ENCODE assay signal across 23 cellular contexts in genomic region chr5:81010636-81011035, GRCh38. TPM values are rescaled to one million over a fixed set of nuclear protein-coding genes. Genes with fewer than 3 reads are reported as not detected.
DNase-seq lines count a peak whose midpoint lies in the region; ATAC-seq and TF ChIP-seq lines count a peak whose summit lies in the region.
"Had no signal": no experiment of that assay in that cellular context is flagged by ENCODE, and none has a peak within 500 bp of the region (broad histone marks: within the 10 kb centered on the region; RNA-seq: fewer than 3 reads in every experiment).

No MANE protein-coding gene starts in this region.

- POLR2A ChIA-PET in AG04450 (lab: Yijun Ruan, JAX) (interaction anchor here (0.8 to 1.6 kb wide), 2 partner anchors 19 to 24 kb away, joined by 3 to 4 read pairs; no protein-coding TSS in a partner anchor), T-cell (lab: Charles Lee) (interaction anchor here (0.6 to 0.9 kb wide), 4 partner anchors 17 to 85 kb away, joined by 3 to 4 read pairs (median 3); no protein-coding TSS in a partner anchor)
- POLR2A ChIA-PET in CD4-positive, alpha-beta T cell (lab: Charles Lee) = no interaction called here

- no peaks in the 10 kb centered on the region for H3K27me3 Mint-ChIP-seq in CD4-positive, alpha-beta T cell
- no peaks in the 10 kb centered on the region for H3K27me3 Mint-ChIP-seq in T-cell

- H3K4me3 ChIP-seq in AG04450 (ENCODE audit: low read depth, low read length) = no peak overlapping the region
- H3K4me3 ChIP-seq in fibroblast of villous mesenchyme (ENCODE audit: low read depth, low read length) = no peak overlapping the region
- H3K4me3 ChIP-seq: GM23338, SJCRH30 had no signal

- peaks cover 82% of the 10 kb centered on the region for H3K4me1 Mint-ChIP-seq in CD4-positive, alpha-beta T cell (ENCODE audit: low read depth)
- H3K4me1 Mint-ChIP-seq in T-cell = peaks cover 77 to 85% (median 77%) of the 10 kb centered on the region in 3 donors

- H3K9me3 ChIP-seq in AG04450 (ENCODE audit: control insufficient read depth, insufficient read depth, low read length) = no peaks in the 10 kb centered on the region
- H3K9me3 ChIP-seq in CD4-positive, alpha-beta T cell (ENCODE audit: control insufficient read depth, low read length) = no peaks in the 10 kb centered on the region
- H3K9me3 ChIP-seq: SJCRH30 had no signal

- intact Hi-C loops in CD4-positive, alpha-beta T cell (cut with DNase I, micrococcal nuclease) = no loop called here
- intact Hi-C loops in Right ventricle myocardium superior (cut with DNase I) = no loop called here

- peak; percentile 43 for DNase-seq in AG04450 (ENCODE audit: low read depth, low spot score)
- DNase-seq in CD4-positive, alpha-beta T cell = no peak
- DNase-seq in T-cell = no peak
- DNase-seq in fibroblast of villous mesenchyme (ENCODE audit: low read depth) = peak; percentile 50
- DNase-seq in NCI-H2227 treated with DMSO at 0.1 percent for 48 hours (lab: John Stamatoyannopoulos, UW) = no peak
- no peak for DNase-seq in Right ventricle myocardium superior
- DNase-seq: C1 segment of cervical spinal cord, DMS53, H9, HFFc6, Kasumi-1, NCI-H1092 treated with DMSO at 0.1 percent for 48 hours, NCI-H1436, NCI-H187, NCI-H2171 treated with DMSO at 0.1 percent for 48 hours, NCI-H524, NCI-H748 treated with DMSO at 0.1 percent for 48 hours, PC-3, SJCRH30 had no signal

- CTCF ChIA-PET in AG04450 (lab: Charles Lee) = interaction anchor here (0.8 to 1.5 kb wide), 3 partner anchors 24 to 185 kb away, joined by 3 to 6 read pairs (median 4); no protein-coding TSS in a partner anchor
- CTCF ChIA-PET in CD4-positive, alpha-beta T cell (lab: Charles Lee) = no interaction called here
- CTCF ChIA-PET in T-cell (lab: Charles Lee) = interaction anchor here (0.6 to 1.1 kb wide), 4 partner anchors 23 to 359 kb away, joined by 3 to 9 read pairs (median 4); no protein-coding TSS in a partner anchor

- ATAC-seq in CD4-positive, alpha-beta T cell (ENCODE audit: poor library complexity) = no peak
- ATAC-seq in T-cell (replicated peaks in 1 of 4) = no peak
- ATAC-seq in HG03280 (IDR thresholded peaks at IDR 0.05; ENCODE audit: unreplicated experiment) = no peak
- ATAC-seq in Right ventricle myocardium superior (ENCODE audit: poor library complexity) = no peak
- ATAC-seq: GM23338, PC-3, SK-N-SH treated with all-trans-retinoic acid at 6 μM for 48 hours had no signal

- no peak for TF ChIP-seq CTCF in AG04450 (IDR thresholded peaks at IDR 0.05; ENCODE audit: low read depth, low read length)
- TF ChIP-seq CTCF in CD4-positive, alpha-beta T cell (IDR thresholded peaks at IDR 0.05) = no peak
- no peak for TF ChIP-seq CTCF in fibroblast of villous mesenchyme (IDR thresholded peaks at IDR 0.05; ENCODE audit: insufficient read depth, low read depth, low read length)

- H3K4me3 Mint-ChIP-seq in CD4-positive, alpha-beta T cell = peak overlapping the region; percentile 5
- H3K4me3 Mint-ChIP-seq in T-cell = no peak overlapping the region
- H3K4me3 Mint-ChIP-seq: GM23338, H9, HFFc6 had no signal

- no peak overlapping the region for H3K27ac ChIP-seq in AG04450 (ENCODE audit: low read depth, low read length)
- H3K27ac ChIP-seq in CD4-positive, alpha-beta T cell (ENCODE audit: low read depth, low read length) = no peak overlapping the region
- H3K27ac ChIP-seq: HL-60, SJCRH30 had no signal

- peak overlapping the region; percentile 92 for H3K27ac Mint-ChIP-seq in CD4-positive, alpha-beta T cell
- peak overlapping the region; percentile 86 to 92 for H3K27ac Mint-ChIP-seq in T-cell
- H3K27ac Mint-ChIP-seq: GM23338, H9, HFFc6 had no signal

- H3K9me3 Mint-ChIP-seq in CD4-positive, alpha-beta T cell = no peaks in the 10 kb centered on the region
- peaks cover 0 to 7% (median 1%) of the 10 kb centered on the region in 3 donors for H3K9me3 Mint-ChIP-seq in T-cell
- H3K9me3 Mint-ChIP-seq: GM23338, H9, HFFc6 had no signal

- H3K27me3 ChIP-seq in AG04450 (ENCODE audit: control insufficient read depth, insufficient read depth, low read length) = no peaks in the 10 kb centered on the region
- H3K27me3 ChIP-seq in CD4-positive, alpha-beta T cell (ENCODE audit: control insufficient read depth, insufficient read depth, low read length) = no peaks in the 10 kb centered on the region
- H3K27me3 ChIP-seq: SJCRH30 had no signal

- H3K36me3 Mint-ChIP-seq in CD4-positive, alpha-beta T cell (ENCODE audit: low read depth) = peaks cover 13% of the 10 kb centered on the region
- H3K36me3 Mint-ChIP-seq in T-cell = peaks cover 11% of the 10 kb centered on the region

RNA-seq across cellular contexts. Expression of gene RASGRF2, which starts 50.5 kb away (rescaled TPM):
- 18.1 and 19.5 TPM in 2 replicates for polyA plus RNA-seq in AG04450 (2011; rRNA removed)
- 29.5 and 31.6 TPM in 2 replicates for polyA minus RNA-seq in AG04450 (2011; rRNA and poly(A)+ RNA removed)
- 10 to 100 TPM; 21.9 to 24.9 TPM for total RNA-seq in CD4-positive, alpha-beta T cell
- total RNA-seq in T-cell (10 to 100 TPM; 25.2 to 53.0 (median 27.0) TPM), fibroblast of villous mesenchyme (3.9 and 9.0 TPM in 2 replicates), Right ventricle myocardium superior (6.4 TPM)

Comparison
In these comparisons a context has a peak if more than half of its experiments do, and no peak if none do; other contexts are left out.
1. DNase-seq: peak in AG04450 (single experiment) and fibroblast of villous mesenchyme (single experiment); none in CD4-positive, alpha-beta T cell (0 of 10), T-cell (0 of 34), NCI-H2227 treated with DMSO at 0.1 percent for 48 hours (single experiment) and Right ventricle myocardium superior (single experiment).